Comparison of ENCODE assay signal across 1 cellular context in the genomic region with DNA sequence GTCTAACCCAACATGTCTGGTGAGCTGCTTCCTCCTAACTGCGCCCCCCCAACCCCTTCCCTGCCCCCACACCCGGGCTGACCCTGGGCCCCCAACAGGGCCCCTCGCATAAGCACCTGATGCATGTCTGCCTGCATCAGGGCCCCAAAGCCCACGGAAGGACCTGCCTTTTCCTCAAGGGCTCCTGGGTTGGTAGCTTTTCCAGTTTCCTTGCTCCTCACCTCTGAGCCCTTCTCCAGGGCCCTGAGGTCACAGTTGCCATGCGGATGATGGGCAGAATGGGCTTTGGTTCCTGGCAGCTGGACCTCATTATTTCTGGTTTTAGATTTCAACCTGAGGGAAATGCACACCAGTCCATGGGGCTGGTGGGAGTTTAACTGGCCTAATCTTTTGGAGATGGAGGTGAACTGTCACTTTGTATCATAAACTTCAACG.
TF ChIP-seq lines count a peak whose summit lies in the region.

No MANE protein-coding gene starts in this region.

TF ChIP-seq in GM23338, 12 proteins besides CTCF, POLR2A, EP300 and RAD21 (continued from another document):
- TF ChIP-seq, protein P1, sequence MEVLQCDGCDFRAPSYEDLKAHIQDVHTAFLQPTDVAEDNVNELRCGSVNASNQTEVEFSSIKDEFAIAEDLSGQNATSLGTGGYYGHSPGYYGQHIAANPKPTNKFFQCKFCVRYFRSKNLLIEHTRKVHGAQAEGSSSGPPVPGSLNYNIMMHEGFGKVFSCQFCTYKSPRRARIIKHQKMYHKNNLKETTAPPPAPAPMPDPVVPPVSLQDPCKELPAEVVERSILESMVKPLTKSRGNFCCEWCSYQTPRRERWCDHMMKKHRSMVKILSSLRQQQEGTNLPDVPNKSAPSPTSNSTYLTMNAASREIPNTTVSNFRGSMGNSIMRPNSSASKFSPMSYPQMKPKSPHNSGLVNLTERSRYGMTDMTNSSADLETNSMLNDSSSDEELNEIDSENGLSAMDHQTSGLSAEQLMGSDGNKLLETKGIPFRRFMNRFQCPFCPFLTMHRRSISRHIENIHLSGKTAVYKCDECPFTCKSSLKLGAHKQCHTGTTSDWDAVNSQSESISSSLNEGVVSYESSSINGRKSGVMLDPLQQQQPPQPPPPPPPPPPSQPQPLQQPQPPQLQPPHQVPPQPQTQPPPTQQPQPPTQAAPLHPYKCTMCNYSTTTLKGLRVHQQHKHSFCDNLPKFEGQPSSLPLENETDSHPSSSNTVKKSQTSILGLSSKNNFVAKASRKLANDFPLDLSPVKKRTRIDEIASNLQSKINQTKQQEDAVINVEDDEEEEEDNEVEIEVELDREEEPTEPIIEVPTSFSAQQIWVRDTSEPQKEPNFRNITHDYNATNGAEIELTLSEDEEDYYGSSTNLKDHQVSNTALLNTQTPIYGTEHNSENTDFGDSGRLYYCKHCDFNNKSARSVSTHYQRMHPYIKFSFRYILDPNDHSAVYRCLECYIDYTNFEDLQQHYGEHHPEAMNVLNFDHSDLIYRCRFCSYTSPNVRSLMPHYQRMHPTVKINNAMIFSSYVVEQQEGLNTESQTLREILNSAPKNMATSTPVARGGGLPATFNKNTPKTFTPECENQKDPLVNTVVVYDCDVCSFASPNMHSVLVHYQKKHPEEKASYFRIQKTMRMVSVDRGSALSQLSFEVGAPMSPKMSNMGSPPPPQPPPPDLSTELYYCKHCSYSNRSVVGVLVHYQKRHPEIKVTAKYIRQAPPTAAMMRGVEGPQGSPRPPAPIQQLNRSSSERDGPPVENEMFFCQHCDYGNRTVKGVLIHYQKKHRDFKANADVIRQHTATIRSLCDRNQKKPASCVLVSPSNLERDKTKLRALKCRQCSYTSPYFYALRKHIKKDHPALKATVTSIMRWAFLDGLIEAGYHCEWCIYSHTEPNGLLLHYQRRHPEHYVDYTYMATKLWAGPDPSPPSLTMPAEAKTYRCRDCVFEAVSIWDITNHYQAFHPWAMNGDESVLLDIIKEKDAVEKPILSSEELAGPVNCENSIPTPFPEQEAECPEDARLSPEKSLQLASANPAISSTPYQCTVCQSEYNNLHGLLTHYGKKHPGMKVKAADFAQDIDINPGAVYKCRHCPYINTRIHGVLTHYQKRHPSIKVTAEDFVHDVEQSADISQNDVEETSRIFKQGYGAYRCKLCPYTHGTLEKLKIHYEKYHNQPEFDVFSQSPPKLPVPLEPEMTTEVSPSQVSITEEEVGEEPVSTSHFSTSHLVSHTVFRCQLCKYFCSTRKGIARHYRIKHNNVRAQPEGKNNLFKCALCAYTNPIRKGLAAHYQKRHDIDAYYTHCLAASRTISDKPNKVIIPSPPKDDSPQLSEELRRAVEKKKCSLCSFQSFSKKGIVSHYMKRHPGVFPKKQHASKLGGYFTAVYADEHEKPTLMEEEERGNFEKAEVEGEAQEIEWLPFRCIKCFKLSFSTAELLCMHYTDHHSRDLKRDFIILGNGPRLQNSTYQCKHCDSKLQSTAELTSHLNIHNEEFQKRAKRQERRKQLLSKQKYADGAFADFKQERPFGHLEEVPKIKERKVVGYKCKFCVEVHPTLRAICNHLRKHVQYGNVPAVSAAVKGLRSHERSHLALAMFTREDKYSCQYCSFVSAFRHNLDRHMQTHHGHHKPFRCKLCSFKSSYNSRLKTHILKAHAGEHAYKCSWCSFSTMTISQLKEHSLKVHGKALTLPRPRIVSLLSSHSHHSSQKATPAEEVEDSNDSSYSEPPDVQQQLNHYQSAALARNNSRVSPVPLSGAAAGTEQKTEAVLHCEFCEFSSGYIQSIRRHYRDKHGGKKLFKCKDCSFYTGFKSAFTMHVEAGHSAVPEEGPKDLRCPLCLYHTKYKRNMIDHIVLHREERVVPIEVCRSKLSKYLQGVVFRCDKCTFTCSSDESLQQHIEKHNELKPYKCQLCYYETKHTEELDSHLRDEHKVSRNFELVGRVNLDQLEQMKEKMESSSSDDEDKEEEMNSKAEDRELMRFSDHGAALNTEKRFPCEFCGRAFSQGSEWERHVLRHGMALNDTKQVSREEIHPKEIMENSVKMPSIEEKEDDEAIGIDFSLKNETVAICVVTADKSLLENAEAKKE (CRISPR knock-in tag; IDR thresholded peaks at IDR 0.05): no peak
- TF ChIP-seq CREB1 (CRISPR knock-in tag; IDR thresholded peaks at IDR 0.05; ENCODE audit: low read depth) (no peak), ZNF331 (CRISPR knock-in tag; IDR thresholded peaks at IDR 0.05; ENCODE audit: low read depth) (no peak), NANOG (IDR thresholded peaks at IDR 0.05; ENCODE audit: borderline replicate concordance) (no peak)
- TF ChIP-seq, protein P2, sequence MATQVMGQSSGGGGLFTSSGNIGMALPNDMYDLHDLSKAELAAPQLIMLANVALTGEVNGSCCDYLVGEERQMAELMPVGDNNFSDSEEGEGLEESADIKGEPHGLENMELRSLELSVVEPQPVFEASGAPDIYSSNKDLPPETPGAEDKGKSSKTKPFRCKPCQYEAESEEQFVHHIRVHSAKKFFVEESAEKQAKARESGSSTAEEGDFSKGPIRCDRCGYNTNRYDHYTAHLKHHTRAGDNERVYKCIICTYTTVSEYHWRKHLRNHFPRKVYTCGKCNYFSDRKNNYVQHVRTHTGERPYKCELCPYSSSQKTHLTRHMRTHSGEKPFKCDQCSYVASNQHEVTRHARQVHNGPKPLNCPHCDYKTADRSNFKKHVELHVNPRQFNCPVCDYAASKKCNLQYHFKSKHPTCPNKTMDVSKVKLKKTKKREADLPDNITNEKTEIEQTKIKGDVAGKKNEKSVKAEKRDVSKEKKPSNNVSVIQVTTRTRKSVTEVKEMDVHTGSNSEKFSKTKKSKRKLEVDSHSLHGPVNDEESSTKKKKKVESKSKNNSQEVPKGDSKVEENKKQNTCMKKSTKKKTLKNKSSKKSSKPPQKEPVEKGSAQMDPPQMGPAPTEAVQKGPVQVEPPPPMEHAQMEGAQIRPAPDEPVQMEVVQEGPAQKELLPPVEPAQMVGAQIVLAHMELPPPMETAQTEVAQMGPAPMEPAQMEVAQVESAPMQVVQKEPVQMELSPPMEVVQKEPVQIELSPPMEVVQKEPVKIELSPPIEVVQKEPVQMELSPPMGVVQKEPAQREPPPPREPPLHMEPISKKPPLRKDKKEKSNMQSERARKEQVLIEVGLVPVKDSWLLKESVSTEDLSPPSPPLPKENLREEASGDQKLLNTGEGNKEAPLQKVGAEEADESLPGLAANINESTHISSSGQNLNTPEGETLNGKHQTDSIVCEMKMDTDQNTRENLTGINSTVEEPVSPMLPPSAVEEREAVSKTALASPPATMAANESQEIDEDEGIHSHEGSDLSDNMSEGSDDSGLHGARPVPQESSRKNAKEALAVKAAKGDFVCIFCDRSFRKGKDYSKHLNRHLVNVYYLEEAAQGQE (IDR thresholded peaks at IDR 0.05; ENCODE audit: unreplicated experiment): no peak
- TF ChIP-seq, protein P3, sequence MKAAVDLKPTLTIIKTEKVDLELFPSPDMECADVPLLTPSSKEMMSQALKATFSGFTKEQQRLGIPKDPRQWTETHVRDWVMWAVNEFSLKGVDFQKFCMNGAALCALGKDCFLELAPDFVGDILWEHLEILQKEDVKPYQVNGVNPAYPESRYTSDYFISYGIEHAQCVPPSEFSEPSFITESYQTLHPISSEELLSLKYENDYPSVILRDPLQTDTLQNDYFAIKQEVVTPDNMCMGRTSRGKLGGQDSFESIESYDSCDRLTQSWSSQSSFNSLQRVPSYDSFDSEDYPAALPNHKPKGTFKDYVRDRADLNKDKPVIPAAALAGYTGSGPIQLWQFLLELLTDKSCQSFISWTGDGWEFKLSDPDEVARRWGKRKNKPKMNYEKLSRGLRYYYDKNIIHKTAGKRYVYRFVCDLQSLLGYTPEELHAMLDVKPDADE (IDR thresholded peaks at IDR 0.05): no peak
